In genomic region chr12:761276-761675, GRCh38 we compare ENCODE assay signal across 29 cellular contexts. TPM values are rescaled to one million over a fixed set of nuclear protein-coding genes. Genes with fewer than 3 reads are reported as not detected.
DNase-seq lines count a peak whose midpoint lies in the region; ATAC-seq, FAIRE-seq and TF ChIP-seq lines count a peak whose summit lies in the region.
"Had no signal": no experiment of that assay in that cellular context is flagged by ENCODE, and none has a peak within 500 bp of the region (broad histone marks: within the 10 kb centered on the region; RNA-seq: fewer than 3 reads in every experiment).

No MANE protein-coding gene starts in this region.

- intact Hi-C loops in left ventricle myocardium inferior (cut with micrococcal nuclease) (no loop called here), sigmoid colon (cut with DNase I) (no loop called here)

- CTCF ChIA-PET in A549 (lab: Yijun Ruan, JAX) = interaction anchor here (1.2 to 3.6 kb wide), 4 partner anchors 10 to 188 kb away, joined by 3 to 19 read pairs (median 6); partner anchors contain the start of gene RAD52

- peak overlapping the region; percentile 26 for H3K9ac ChIP-seq in Loucy (ENCODE audit: low read depth, low read length, poor library complexity, severe bottlenecking)

- H3K4me2 ChIP-seq in A549 = peak overlapping the region; percentile 15; the same call in 1 of the 3 replicates
- peak overlapping the region; percentile 91 for H3K4me2 ChIP-seq in Loucy (ENCODE audit: low read depth, low read length, poor library complexity, severe bottlenecking)

- TF ChIP-seq RAD21 in A549 (conservative IDR thresholded peaks at IDR 0.05 in 1 of 2, IDR thresholded peaks at IDR 0.05 in 1 of 2) = no peak

- peaks cover 46% of the 10 kb centered on the region for H3K4me1 ChIP-seq in A549
- H3K4me1 ChIP-seq in Loucy (ENCODE audit: insufficient read depth, low read length, poor library complexity, severe bottlenecking) = peaks cover 53% of the 10 kb centered on the region
- H3K4me1 ChIP-seq in left ventricle myocardium inferior = peaks cover 99% of the 10 kb centered on the region
- H3K4me1 ChIP-seq in sigmoid colon = peaks cover 0 to 59% (median 12%) of the 10 kb centered on the region in 4 donors

- FAIRE-seq in A549 (lab: Jason Lieb, UNC) (no peak), D721Med (lab: Jason Lieb, UNC) (peak; percentile 21)
- FAIRE-seq: colon, frontal cortex had no signal

- POLR2A ChIA-PET in A549 (lab: Yijun Ruan, JAX) = no interaction called here

- H4K20me1 ChIP-seq in Loucy (ENCODE audit: insufficient read depth, low read length, poor library complexity, severe bottlenecking) = peaks cover 97% of the 10 kb centered on the region

- H3K4me3 ChIP-seq in A549 (no peak overlapping the region), Loucy (ENCODE audit: low read length, poor library complexity, severe bottlenecking) (peak overlapping the region; percentile 88), fibroblast of the aortic adventitia (ENCODE audit: low read depth, low read length) (no peak overlapping the region), left ventricle myocardium inferior (no peak overlapping the region), sigmoid colon (no peak overlapping the region)
- H3K4me3 ChIP-seq: esophagus muscularis mucosa, SJSA1, spleen, suprapubic skin had no signal

- H3K9me3 ChIP-seq in A549 (no peaks in the 10 kb centered on the region), Loucy (ENCODE audit: insufficient read depth, low read depth, low read length) (no peaks in the 10 kb centered on the region), left ventricle myocardium inferior (replicated peaks) (no peaks in the 10 kb centered on the region), sigmoid colon (no peaks in the 10 kb centered on the region)
- H3K9me3 ChIP-seq: esophagus muscularis mucosa, SJSA1, spleen, suprapubic skin had no signal

- peaks cover 100% of the 10 kb centered on the region for H3K79me2 ChIP-seq in Loucy (ENCODE audit: insufficient read depth, low read length)

- TF ChIP-seq CTCF in A549 (IDR thresholded peaks at IDR 0.05) (no peak), D721Med (IDR thresholded peaks at IDR 0.05; ENCODE audit: insufficient read depth, missing control alignments) (no peak), Loucy (conservative IDR thresholded peaks at IDR 0.05; ENCODE audit: low read length) (no peak), fibroblast of the aortic adventitia (IDR thresholded peaks at IDR 0.05; ENCODE audit: insufficient read depth, low read length) (no peak), left ventricle myocardium inferior (IDR thresholded peaks at IDR 0.05; ENCODE audit: borderline replicate concordance) (no peak), sigmoid colon (IDR thresholded peaks at IDR 0.05) (no peak)

- H3K27me3 ChIP-seq in Loucy (ENCODE audit: insufficient read depth, low read length, poor library complexity, severe bottlenecking) (no peaks in the 10 kb centered on the region), left ventricle myocardium inferior (ENCODE audit: low read depth) (no peaks in the 10 kb centered on the region), sigmoid colon (no peaks in the 10 kb centered on the region)
- H3K27me3 ChIP-seq: brain microvascular endothelial cell, esophagus muscularis mucosa, SJSA1, spleen, suprapubic skin had no signal

- TF ChIP-seq POLR2A in A549 (IDR thresholded peaks at IDR 0.05; ENCODE audit: low read length) (no peak), sigmoid colon (IDR thresholded peaks at IDR 0.05) (no peak)

- H3K27ac ChIP-seq in A549 (no peak overlapping the region), left ventricle myocardium inferior (replicated peaks) (no peak overlapping the region), sigmoid colon (no peak overlapping the region)
- H3K27ac ChIP-seq: brain microvascular endothelial cell, esophagus muscularis mucosa, HL-60, SJSA1, spleen, suprapubic skin had no signal

- no peak overlapping the region for H2AFZ ChIP-seq in Loucy (ENCODE audit: low read length)

- TF ChIP-seq EP300 in A549 (IDR thresholded peaks at IDR 0.05) (no peak), sigmoid colon (IDR thresholded peaks at IDR 0.05) (no peak)

- no peaks in the 10 kb centered on the region for H3F3A ChIP-seq in Loucy (ENCODE audit: low read depth)

- WGBS in A549 (ENCODE audit: missing lambda C conversion rate) = 80% methylated on average over 1 of the region's 1 CpG
- 60 to 76% methylated on average over 1 of the region's 1 CpG for WGBS in sigmoid colon, 2 donors

- peaks cover 19% of the 10 kb centered on the region; the same call in 1 of the 2 replicates for H3K36me3 ChIP-seq in Loucy (ENCODE audit: insufficient read depth, low read length)
- peaks cover 9% of the 10 kb centered on the region for H3K36me3 ChIP-seq in left ventricle myocardium inferior
- H3K36me3 ChIP-seq in sigmoid colon = peaks cover 0 to 6% (median 0%) of the 10 kb centered on the region in 4 donors

- H3K9me2 ChIP-seq in Loucy (replicated peaks; ENCODE audit: low read depth, low read length) = no peaks in the 10 kb centered on the region

- ATAC-seq in A549 (no peak), esophagus mucosa (no peak)
- ATAC-seq: left lobe of liver; stimulated activated effector memory CD8-positive, alpha-beta T cell treated with anti-CD3 and anti-CD28 coated beads, Interleukin-12 subunit alpha, Interleukin-12 subunit beta, amount 100 ng/mL, for 72 hours had no signal

- no peak for DNase-seq in A549 (ENCODE audit: low read depth in 1 of 2, low spot score in 1 of 2)
- no peak for DNase-seq in D721Med (ENCODE audit: insufficient read length, low spot score)
- peak; percentile 12 for DNase-seq in fibroblast of the aortic adventitia (ENCODE audit: low read depth)
- no peak for DNase-seq in left ventricle myocardium inferior
- no peak for DNase-seq in sigmoid colon
- DNase-seq in NCI-H2227 treated with DMSO at 0.1 percent for 48 hours (lab: John Stamatoyannopoulos, UW) = no peak
- DNase-seq: ACHN; activated CD4-positive, alpha-beta T cell treated with anti-CD3 and anti-CD28 coated beads for 4 hours; brain microvascular endothelial cell; C1 segment of cervical spinal cord; effector memory CD4-positive, alpha-beta T cell; H9; mesendoderm; NCI-H1092; NCI-H1930; NCI-H526 treated with DMSO at 0.1 percent for 48 hours; nucleus accumbens; spleen; stimulated activated CD4-positive, alpha-beta T cell treated with anti-CD3 and anti-CD28 coated beads, Interleukin-2, amount 100 ng/mL, for 48 hours had no signal

TF ChIP-seq in A549, 52 proteins besides CTCF, POLR2A, EP300 and RAD21:
- TF ChIP-seq USF2 (IDR thresholded peaks at IDR 0.05) = no peak
- TF ChIP-seq HEYL (CRISPR knock-in tag; IDR thresholded peaks at IDR 0.05) = no peak
- TF ChIP-seq FOXS1 (CRISPR knock-in tag; IDR thresholded peaks at IDR 0.05) = no peak
- TF ChIP-seq CBX8 (IDR thresholded peaks at IDR 0.05) = no peak
- no peak for TF ChIP-seq GATA3 (IDR thresholded peaks at IDR 0.05; ENCODE audit: borderline replicate concordance)
- no peak for TF ChIP-seq SREBF2 (IDR thresholded peaks at IDR 0.05)
- TF ChIP-seq MYC (IDR thresholded peaks at IDR 0.05; ENCODE audit: borderline replicate concordance, low read length) = no peak
- no peak for TF ChIP-seq NFE2L2 (conservative IDR thresholded peaks at IDR 0.05; ENCODE audit: low read length)
- no peak for TF ChIP-seq PBX3 (IDR thresholded peaks at IDR 0.05)
- TF ChIP-seq ESRRA (IDR thresholded peaks at IDR 0.05; ENCODE audit: borderline replicate concordance, low read length) = no peak
- no peak for TF ChIP-seq MAFK (IDR thresholded peaks at IDR 0.05; ENCODE audit: partially characterized antibody)
- TF ChIP-seq RNF2 (IDR thresholded peaks at IDR 0.05; ENCODE audit: borderline replicate concordance, low read depth) = no peak
- TF ChIP-seq SMC3 (IDR thresholded peaks at IDR 0.05) = no peak
- no peak for TF ChIP-seq HOXB13 (CRISPR knock-in tag; IDR thresholded peaks at IDR 0.05; ENCODE audit: low read depth)
- TF ChIP-seq JUN (IDR thresholded peaks at IDR 0.05) = no peak

RNA-seq across cellular contexts. Expression of gene WNK1, which starts 8.9 kb away (rescaled TPM):
- polyA plus RNA-seq in A549 (2011; rRNA removed) = 98.0 and 175 TPM in 2 replicates
- 61.5 and 98.3 TPM in 2 replicates for polyA plus RNA-seq in A549 (2012; cell fraction: cytosol; rRNA removed)
- polyA plus RNA-seq in A549 (2012; cell fraction: nucleus; rRNA removed) = 114 and 124 TPM in 2 replicates
- 83.8 to 88.4 TPM (median 87.4 TPM) in 3 replicates for polyA plus RNA-seq in A549 (2017; fragmentation: RNase III; extraction: RNeasy Plus Mini Kit Qiagen cat#74134 plus additional on column Dnase treatment)
- 625 and 790 TPM in 2 replicates for polyA minus RNA-seq in A549 (2011; rRNA and poly(A)+ RNA removed)
- total RNA-seq in fibroblast of the aortic adventitia (ENCODE audit: low replicate concordance) = 57.8 and 91.7 TPM in 2 replicates
- 157 TPM for total RNA-seq in esophagus mucosa
- total RNA-seq in left ventricle myocardium inferior = 289 TPM
- 100 to 1,000 TPM in 1 of 4 donors, 10 to 100 TPM in 3; 73.6 to 146 (median 84.8) TPM for total RNA-seq in sigmoid colon
- polyA plus RNA-seq in sigmoid colon = 10 to 100 TPM; 13.2 to 39.8 (median 17.1) TPM
